In genomic region chr1:206674745-206675175, GRCh38 we compare ENCODE assay signal across 10 cellular contexts. TPM values are rescaled to one million over a fixed set of nuclear protein-coding genes. Genes with fewer than 3 reads are reported as not detected.
DNase-seq lines count a peak whose midpoint lies in the region; ATAC-seq and TF ChIP-seq lines count a peak whose summit lies in the region.
"Had no signal": no experiment of that assay in that cellular context is flagged by ENCODE, and none has a peak within 500 bp of the region (broad histone marks: within the 10 kb centered on the region; RNA-seq: fewer than 3 reads in every experiment).

No MANE protein-coding gene starts in this region.

- H3K36me3 ChIP-seq in SJCRH30 (no peaks in the 10 kb centered on the region), sigmoid colon (no peaks in the 10 kb centered on the region), GM23338 (ENCODE audit: insufficient read depth) (no peaks in the 10 kb centered on the region)

- no peak overlapping the region for H3K4me3 Mint-ChIP-seq in GM23338

- WGBS in sigmoid colon, 2 donors: 17 to 53% methylated on average over 1 of the region's 1 CpG

- DNase-seq in EL (peak; percentile 99), SJCRH30 (peak; percentile 97), glomerular visceral epithelial cell (ENCODE audit: extremely low spot score) (peak; percentile 98), sigmoid colon (peak; percentile 97), GM23338 (ENCODE audit: low spot score) (no peak), NCI-H526 treated with DMSO at 0.1 percent for 48 hours (lab: John Stamatoyannopoulos, UW) (no peak)
- DNase-seq in activated CD8-positive, alpha-beta memory T cell treated with anti-CD3 and anti-CD28 coated beads for 24 hours: no peak
- DNase-seq: cortex of kidney; stimulated activated CD4-positive, alpha-beta T cell treated with anti-CD3 and anti-CD28 coated beads, Interleukin-1b, Interleukin-23, amount 100 ng/mL, for 48 hours had no signal

- peaks cover 47% of the 10 kb centered on the region for H3K4me1 ChIP-seq in SJCRH30
- H3K4me1 ChIP-seq in sigmoid colon: peaks cover 0 to 46% (median 27%) of the 10 kb centered on the region in 4 donors
- peaks cover 28% of the 10 kb centered on the region for H3K4me1 ChIP-seq in GM23338 (ENCODE audit: insufficient read depth)

- ATAC-seq in GM23338: no peak
- no peak for ATAC-seq in HG03095 (IDR thresholded peaks at IDR 0.05; ENCODE audit: unreplicated experiment)

- no peak overlapping the region for H3K27ac Mint-ChIP-seq in GM23338

- H3K27me3 Mint-ChIP-seq in GM23338 (ENCODE audit: insufficient read depth, low read depth, poor library complexity): peaks cover 2% of the 10 kb centered on the region

- TF ChIP-seq EP300 in sigmoid colon (IDR thresholded peaks at IDR 0.05): peak in 2 of 4 donors; percentile 54 to 80

- H3K4me3 ChIP-seq in SJCRH30 (no peak overlapping the region), sigmoid colon (no peak overlapping the region), GM23338 (no peak overlapping the region)

- no peaks in the 10 kb centered on the region for H4K20me1 ChIP-seq in GM23338 (replicated peaks; ENCODE audit: insufficient read depth)

- H3K27ac ChIP-seq in SJCRH30: peak overlapping the region; percentile 63
- H3K27ac ChIP-seq in sigmoid colon: peak overlapping the region; percentile 77 to 92 (median 83)
- H3K27ac ChIP-seq in GM23338 (ENCODE audit: low read depth): no peak overlapping the region

- peaks cover 7% of the 10 kb centered on the region for H3K4me1 Mint-ChIP-seq in GM23338

- H3K79me2 ChIP-seq in GM23338 (replicated peaks; ENCODE audit: insufficient read depth): no peaks in the 10 kb centered on the region

- no peak overlapping the region for H2AFZ ChIP-seq in GM23338

- intact Hi-C loops in sigmoid colon (cut with DNase I): loop anchor here (5.0 kb wide), 1 partner anchor 43 kb away; no protein-coding TSS in a partner anchor

- no peaks in the 10 kb centered on the region for H3K9me2 ChIP-seq in GM23338 (ENCODE audit: insufficient read depth)

- TF ChIP-seq CTCF in sigmoid colon (IDR thresholded peaks at IDR 0.05) (no peak), GM23338 (conservative IDR thresholded peaks at IDR 0.05; ENCODE audit: low read depth in 2 of 2) (no peak)

- H3K27me3 ChIP-seq in SJCRH30 (no peaks in the 10 kb centered on the region), sigmoid colon (no peaks in the 10 kb centered on the region), GM23338 (ENCODE audit: insufficient read depth) (no peaks in the 10 kb centered on the region; the same call in 1 of the 2 replicates)

- H3K9me3 Mint-ChIP-seq in GM23338: no peaks in the 10 kb centered on the region

- no peak for TF ChIP-seq POLR2A in sigmoid colon (IDR thresholded peaks at IDR 0.05)

- H3K36me3 Mint-ChIP-seq in GM23338 (ENCODE audit: low read depth): no peaks in the 10 kb centered on the region

- H3K4me2 ChIP-seq in GM23338: no peak overlapping the region

- no peaks in the 10 kb centered on the region for H3F3A ChIP-seq in GM23338 (replicated peaks; ENCODE audit: low read depth)

- H3K9me3 ChIP-seq in SJCRH30 (replicated peaks) (no peaks in the 10 kb centered on the region), sigmoid colon (no peaks in the 10 kb centered on the region)

TF ChIP-seq in GM23338, 12 proteins besides CTCF, POLR2A, EP300 and RAD21 (continues in another document):
- TF ChIP-seq ETS1 (IDR thresholded peaks at IDR 0.05): no peak
- TF ChIP-seq NANOG (IDR thresholded peaks at IDR 0.05; ENCODE audit: borderline replicate concordance): no peak
- TF ChIP-seq ZNF331 (CRISPR knock-in tag; IDR thresholded peaks at IDR 0.05; ENCODE audit: low read depth): no peak
- TF ChIP-seq CREB1 (CRISPR knock-in tag; IDR thresholded peaks at IDR 0.05; ENCODE audit: low read depth): no peak
- no peak for TF ChIP-seq EZH2 (IDR thresholded peaks at IDR 0.05; ENCODE audit: low read depth, unreplicated experiment)
- no peak for TF ChIP-seq POLR2AphosphoS5 (IDR thresholded peaks at IDR 0.05; ENCODE audit: low read depth)
- TF ChIP-seq ZNF462 (CRISPR knock-in tag; IDR thresholded peaks at IDR 0.05): no peak
- TF ChIP-seq ZNF114 (CRISPR knock-in tag; IDR thresholded peaks at IDR 0.05): no peak
- no peak for TF ChIP-seq JUNB (IDR thresholded peaks at IDR 0.05; ENCODE audit: unreplicated experiment)

RNA-seq across cellular contexts. Expression of gene MAPKAPK2, which starts 9.9 kb away (rescaled TPM):
- total RNA-seq in SJCRH30 (2014; rRNA removed; shearing (Covaris generic)): 64.4 and 67.6 TPM in 2 replicates
- total RNA-seq in sigmoid colon: 10 to 100 TPM; 32.1 to 61.4 (median 40.5) TPM
- 10 to 100 TPM; 37.8 to 55.5 (median 39.3) TPM for polyA plus RNA-seq in sigmoid colon
- 30.4 and 32.1 TPM in 2 replicates for total RNA-seq in GM23338 (2014; rRNA removed; shearing (Covaris generic))
- polyA plus RNA-seq in GM23338 (2016; fragmentation: Nextera tagmentation; extraction: Ambion mirVana): 9.6 and 10.1 TPM in 2 replicates

RNA-seq across cellular contexts. Expression of gene DYRK3, which starts 39.4 kb away (rescaled TPM):
- 12.7 and 14.4 TPM in 2 replicates for total RNA-seq in SJCRH30 (2014; rRNA removed; shearing (Covaris generic))
- total RNA-seq in sigmoid colon: 1 to 10 TPM; 3.2 to 7.8 (median 6.2) TPM
- 1 to 10 TPM in 1 of 3 donors, under 1 TPM in 2; 0.60 to 1.3 (median 0.92) TPM for polyA plus RNA-seq in sigmoid colon
- total RNA-seq in GM23338 (2014; rRNA removed; shearing (Covaris generic)): 8.5 and 9.5 TPM in 2 replicates
- polyA plus RNA-seq in GM23338 (2016; fragmentation: Nextera tagmentation; extraction: Ambion mirVana): 1.8 and 2.9 TPM in 2 replicates

Comparison
In these comparisons a context has a peak if more than half of its experiments do, and no peak if none do; other contexts are left out.
1. DNase-seq: peak in EL (single experiment), SJCRH30 (2 of 2), glomerular visceral epithelial cell (single experiment) and sigmoid colon (single experiment); none in activated CD8-positive, alpha-beta memory T cell treated with anti-CD3 and anti-CD28 coated beads for 24 hours (single experiment), GM23338 (single experiment) and NCI-H526 treated with DMSO at 0.1 percent for 48 hours (single experiment).